In the genomic region with DNA sequence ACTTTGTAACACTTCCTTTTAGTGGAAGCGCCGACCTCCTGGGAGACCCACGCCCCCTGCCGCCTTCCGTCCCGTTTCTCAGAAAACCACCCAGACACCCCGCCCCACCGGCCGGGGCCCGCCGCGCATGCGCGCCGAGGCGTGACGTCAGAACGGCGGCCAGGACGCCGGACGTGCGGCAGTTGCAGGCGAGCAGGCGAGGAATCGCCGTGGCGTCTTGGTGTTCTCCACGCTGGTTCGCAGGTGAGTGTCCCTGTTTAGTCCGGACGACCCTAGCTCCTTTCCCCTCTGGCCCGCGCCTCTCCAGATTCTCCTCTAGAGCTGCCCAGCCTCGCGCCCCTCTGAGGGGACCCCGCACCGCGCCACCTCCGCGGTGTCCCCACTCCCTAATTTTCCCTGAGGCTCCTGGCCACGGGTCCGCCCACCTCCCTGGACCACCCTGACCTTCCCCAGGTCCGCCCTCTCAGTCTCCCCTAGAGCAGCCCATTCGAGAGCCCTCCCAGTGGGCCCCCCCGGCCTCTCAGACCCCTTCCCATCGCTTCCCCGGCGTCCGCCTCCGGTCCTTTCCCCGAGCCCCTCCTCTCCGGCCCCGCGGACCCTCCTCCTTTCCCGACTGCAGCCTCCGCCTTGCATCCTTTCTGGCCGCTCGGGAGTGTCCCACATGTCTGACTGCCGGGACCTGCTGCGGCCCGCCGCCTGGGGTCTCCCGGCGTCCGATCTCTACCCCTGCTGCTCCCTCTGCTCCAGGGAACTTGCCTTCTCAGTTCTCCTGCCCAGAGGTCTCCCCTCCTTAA, we compare ENCODE assay signal across 1 cellular context.
TF ChIP-seq lines count a peak whose summit lies in the region.

A gene with protein sequence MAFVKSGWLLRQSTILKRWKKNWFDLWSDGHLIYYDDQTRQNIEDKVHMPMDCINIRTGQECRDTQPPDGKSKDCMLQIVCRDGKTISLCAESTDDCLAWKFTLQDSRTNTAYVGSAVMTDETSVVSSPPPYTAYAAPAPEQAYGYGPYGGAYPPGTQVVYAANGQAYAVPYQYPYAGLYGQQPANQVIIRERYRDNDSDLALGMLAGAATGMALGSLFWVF (plus strand): TSS at position 181 of the 794 bp plus-strand sequence. CDS start 15,606 bp downstream, outside the sequence.

TF ChIP-seq in HepG2, 621 proteins besides CTCF, POLR2A, EP300 and RAD21 (continued from another document and continues in another):
- TF ChIP-seq, protein P1, sequence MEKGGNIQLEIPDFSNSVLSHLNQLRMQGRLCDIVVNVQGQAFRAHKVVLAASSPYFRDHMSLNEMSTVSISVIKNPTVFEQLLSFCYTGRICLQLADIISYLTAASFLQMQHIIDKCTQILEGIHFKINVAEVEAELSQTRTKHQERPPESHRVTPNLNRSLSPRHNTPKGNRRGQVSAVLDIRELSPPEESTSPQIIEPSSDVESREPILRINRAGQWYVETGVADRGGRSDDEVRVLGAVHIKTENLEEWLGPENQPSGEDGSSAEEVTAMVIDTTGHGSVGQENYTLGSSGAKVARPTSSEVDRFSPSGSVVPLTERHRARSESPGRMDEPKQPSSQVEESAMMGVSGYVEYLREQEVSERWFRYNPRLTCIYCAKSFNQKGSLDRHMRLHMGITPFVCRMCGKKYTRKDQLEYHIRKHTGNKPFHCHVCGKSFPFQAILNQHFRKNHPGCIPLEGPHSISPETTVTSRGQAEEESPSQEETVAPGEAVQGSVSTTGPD (CRISPR knock-in tag; IDR thresholded peaks at IDR 0.05): peak; percentile 57; the same call in 1 of the 2 replicates
- TF ChIP-seq BRCA1 (CRISPR knock-in tag; IDR thresholded peaks at IDR 0.05) (no peak), ZNF678 (CRISPR knock-in tag; IDR thresholded peaks at IDR 0.05) (0 out of 2 replicates have a peak, but pooled peaks have one; percentile 53), CHD2 (IDR thresholded peaks at IDR 0.05; ENCODE audit: low read depth, low read length) (no peak), YEATS2 (CRISPR knock-in tag; IDR thresholded peaks at IDR 0.05; ENCODE audit: borderline replicate concordance) (peak; percentile 72; the same call in 1 of the 2 replicates), GABPA (IDR thresholded peaks at IDR 0.05; ENCODE audit: low read depth, low read length) (0 out of 2 replicates have a peak, but pooled peaks have one; percentile 12), GABPA (CRISPR knock-in tag; IDR thresholded peaks at IDR 0.05; ENCODE audit: low read depth) (no peak), ZNF282 (IDR thresholded peaks at IDR 0.05; ENCODE audit: partially characterized antibody) (no peak), KLF12 (CRISPR knock-in tag; IDR thresholded peaks at IDR 0.05; ENCODE audit: borderline replicate concordance) (no peak), ZFP1 (CRISPR knock-in tag; IDR thresholded peaks at IDR 0.05) (no peak), ZNF878 (CRISPR knock-in tag; IDR thresholded peaks at IDR 0.05) (0 out of 2 replicates have a peak, but pooled peaks have one; percentile 44), SP140L (CRISPR knock-in tag; IDR thresholded peaks at IDR 0.05; ENCODE audit: borderline replicate concordance) (no peak), PRPF4 (IDR thresholded peaks at IDR 0.05; ENCODE audit: low read depth, low read length, poor library complexity, severe bottlenecking) (no peak), CHCHD3 (CRISPR knock-in tag; IDR thresholded peaks at IDR 0.05) (no peak), RFXANK (CRISPR knock-in tag; IDR thresholded peaks at IDR 0.05) (no peak), CBX2 (IDR thresholded peaks at IDR 0.05; ENCODE audit: low read depth, low read length) (no peak), CBX2 (CRISPR knock-in tag; IDR thresholded peaks at IDR 0.05; ENCODE audit: low read depth) (no peak), HDAC1 (CRISPR knock-in tag; IDR thresholded peaks at IDR 0.05) (peak; percentile 62; the same call in 1 of the 2 replicates), RXRB (CRISPR knock-in tag; IDR thresholded peaks at IDR 0.05; ENCODE audit: borderline replicate concordance) (peak; percentile 40; the same call in 1 of the 2 replicates), NR2F1 (CRISPR knock-in tag; IDR thresholded peaks at IDR 0.05) (no peak), TEAD3 (CRISPR knock-in tag; optimal IDR thresholded peaks at IDR 0.05; ENCODE audit: borderline replicate concordance) (peak; percentile 14), ZNF34 (CRISPR knock-in tag; IDR thresholded peaks at IDR 0.05; ENCODE audit: borderline replicate concordance) (no peak), CHD4 (IDR thresholded peaks at IDR 0.05; ENCODE audit: borderline replicate concordance, low read length) (no peak), ZZZ3 (CRISPR knock-in tag; IDR thresholded peaks at IDR 0.05; ENCODE audit: borderline replicate concordance) (0 out of 2 replicates have a peak, but pooled peaks have one; percentile 76), ZNF136 (CRISPR knock-in tag; IDR thresholded peaks at IDR 0.05; ENCODE audit: low read depth) (peak; percentile 7; the same call in 1 of the 2 replicates), POGZ (CRISPR knock-in tag; IDR thresholded peaks at IDR 0.05) (peak; percentile 21; the same call in 1 of the 2 replicates), ARHGAP35 (CRISPR knock-in tag; IDR thresholded peaks at IDR 0.05; ENCODE audit: borderline replicate concordance) (no peak)
- TF ChIP-seq, protein P2, sequence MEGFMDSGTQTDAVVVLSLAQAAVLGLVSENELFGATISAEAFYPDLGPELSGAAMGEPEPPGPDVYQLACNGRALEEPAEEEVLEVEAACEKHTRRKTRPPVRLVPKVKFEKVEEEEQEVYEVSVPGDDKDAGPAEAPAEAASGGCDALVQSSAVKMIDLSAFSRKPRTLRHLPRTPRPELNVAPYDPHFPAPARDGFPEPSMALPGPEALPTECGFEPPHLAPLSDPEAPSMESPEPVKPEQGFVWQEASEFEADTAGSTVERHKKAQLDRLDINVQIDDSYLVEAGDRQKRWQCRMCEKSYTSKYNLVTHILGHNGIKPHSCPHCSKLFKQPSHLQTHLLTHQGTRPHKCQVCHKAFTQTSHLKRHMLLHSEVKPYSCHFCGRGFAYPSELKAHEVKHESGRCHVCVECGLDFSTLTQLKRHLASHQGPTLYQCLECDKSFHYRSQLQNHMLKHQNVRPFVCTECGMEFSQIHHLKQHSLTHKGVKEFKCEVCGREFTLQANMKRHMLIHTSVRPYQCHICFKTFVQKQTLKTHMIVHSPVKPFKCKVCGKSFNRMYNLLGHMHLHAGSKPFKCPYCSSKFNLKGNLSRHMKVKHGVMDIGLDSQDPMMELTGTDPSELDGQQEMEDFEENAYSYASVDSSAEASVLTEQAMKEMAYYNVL (CRISPR knock-in tag; IDR thresholded peaks at IDR 0.05; ENCODE audit: borderline replicate concordance): peak; percentile 26; the same call in 1 of the 2 replicates
- TF ChIP-seq, protein P3, sequence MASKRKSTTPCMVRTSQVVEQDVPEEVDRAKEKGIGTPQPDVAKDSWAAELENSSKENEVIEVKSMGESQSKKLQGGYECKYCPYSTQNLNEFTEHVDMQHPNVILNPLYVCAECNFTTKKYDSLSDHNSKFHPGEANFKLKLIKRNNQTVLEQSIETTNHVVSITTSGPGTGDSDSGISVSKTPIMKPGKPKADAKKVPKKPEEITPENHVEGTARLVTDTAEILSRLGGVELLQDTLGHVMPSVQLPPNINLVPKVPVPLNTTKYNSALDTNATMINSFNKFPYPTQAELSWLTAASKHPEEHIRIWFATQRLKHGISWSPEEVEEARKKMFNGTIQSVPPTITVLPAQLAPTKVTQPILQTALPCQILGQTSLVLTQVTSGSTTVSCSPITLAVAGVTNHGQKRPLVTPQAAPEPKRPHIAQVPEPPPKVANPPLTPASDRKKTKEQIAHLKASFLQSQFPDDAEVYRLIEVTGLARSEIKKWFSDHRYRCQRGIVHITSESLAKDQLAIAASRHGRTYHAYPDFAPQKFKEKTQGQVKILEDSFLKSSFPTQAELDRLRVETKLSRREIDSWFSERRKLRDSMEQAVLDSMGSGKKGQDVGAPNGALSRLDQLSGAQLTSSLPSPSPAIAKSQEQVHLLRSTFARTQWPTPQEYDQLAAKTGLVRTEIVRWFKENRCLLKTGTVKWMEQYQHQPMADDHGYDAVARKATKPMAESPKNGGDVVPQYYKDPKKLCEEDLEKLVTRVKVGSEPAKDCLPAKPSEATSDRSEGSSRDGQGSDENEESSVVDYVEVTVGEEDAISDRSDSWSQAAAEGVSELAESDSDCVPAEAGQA (IDR thresholded peaks at IDR 0.05; ENCODE audit: low read depth): peak; percentile 76
- TF ChIP-seq, protein P3 (CRISPR knock-in tag; IDR thresholded peaks at IDR 0.05; ENCODE audit: borderline replicate concordance): no peak
- TF ChIP-seq, protein P4, sequence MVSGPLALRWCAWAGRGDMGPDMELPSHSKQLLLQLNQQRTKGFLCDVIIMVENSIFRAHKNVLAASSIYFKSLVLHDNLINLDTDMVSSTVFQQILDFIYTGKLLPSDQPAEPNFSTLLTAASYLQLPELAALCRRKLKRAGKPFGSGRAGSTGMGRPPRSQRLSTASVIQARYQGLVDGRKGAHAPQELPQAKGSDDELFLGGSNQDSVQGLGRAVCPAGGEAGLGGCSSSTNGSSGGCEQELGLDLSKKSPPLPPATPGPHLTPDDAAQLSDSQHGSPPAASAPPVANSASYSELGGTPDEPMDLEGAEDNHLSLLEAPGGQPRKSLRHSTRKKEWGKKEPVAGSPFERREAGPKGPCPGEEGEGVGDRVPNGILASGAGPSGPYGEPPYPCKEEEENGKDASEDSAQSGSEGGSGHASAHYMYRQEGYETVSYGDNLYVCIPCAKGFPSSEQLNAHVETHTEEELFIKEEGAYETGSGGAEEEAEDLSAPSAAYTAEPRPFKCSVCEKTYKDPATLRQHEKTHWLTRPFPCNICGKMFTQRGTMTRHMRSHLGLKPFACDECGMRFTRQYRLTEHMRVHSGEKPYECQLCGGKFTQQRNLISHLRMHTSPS (CRISPR knock-in tag; IDR thresholded peaks at IDR 0.05; ENCODE audit: low read depth): no peak
- TF ChIP-seq, protein P5, sequence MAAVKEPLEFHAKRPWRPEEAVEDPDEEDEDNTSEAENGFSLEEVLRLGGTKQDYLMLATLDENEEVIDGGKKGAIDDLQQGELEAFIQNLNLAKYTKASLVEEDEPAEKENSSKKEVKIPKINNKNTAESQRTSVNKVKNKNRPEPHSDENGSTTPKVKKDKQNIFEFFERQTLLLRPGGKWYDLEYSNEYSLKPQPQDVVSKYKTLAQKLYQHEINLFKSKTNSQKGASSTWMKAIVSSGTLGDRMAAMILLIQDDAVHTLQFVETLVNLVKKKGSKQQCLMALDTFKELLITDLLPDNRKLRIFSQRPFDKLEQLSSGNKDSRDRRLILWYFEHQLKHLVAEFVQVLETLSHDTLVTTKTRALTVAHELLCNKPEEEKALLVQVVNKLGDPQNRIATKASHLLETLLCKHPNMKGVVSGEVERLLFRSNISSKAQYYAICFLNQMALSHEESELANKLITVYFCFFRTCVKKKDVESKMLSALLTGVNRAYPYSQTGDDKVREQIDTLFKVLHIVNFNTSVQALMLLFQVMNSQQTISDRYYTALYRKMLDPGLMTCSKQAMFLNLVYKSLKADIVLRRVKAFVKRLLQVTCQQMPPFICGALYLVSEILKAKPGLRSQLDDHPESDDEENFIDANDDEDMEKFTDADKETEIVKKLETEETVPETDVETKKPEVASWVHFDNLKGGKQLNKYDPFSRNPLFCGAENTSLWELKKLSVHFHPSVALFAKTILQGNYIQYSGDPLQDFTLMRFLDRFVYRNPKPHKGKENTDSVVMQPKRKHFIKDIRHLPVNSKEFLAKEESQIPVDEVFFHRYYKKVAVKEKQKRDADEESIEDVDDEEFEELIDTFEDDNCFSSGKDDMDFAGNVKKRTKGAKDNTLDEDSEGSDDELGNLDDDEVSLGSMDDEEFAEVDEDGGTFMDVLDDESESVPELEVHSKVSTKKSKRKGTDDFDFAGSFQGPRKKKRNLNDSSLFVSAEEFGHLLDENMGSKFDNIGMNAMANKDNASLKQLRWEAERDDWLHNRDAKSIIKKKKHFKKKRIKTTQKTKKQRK (IDR thresholded peaks at IDR 0.05; ENCODE audit: low read length): no peak
- TF ChIP-seq, protein P6, sequence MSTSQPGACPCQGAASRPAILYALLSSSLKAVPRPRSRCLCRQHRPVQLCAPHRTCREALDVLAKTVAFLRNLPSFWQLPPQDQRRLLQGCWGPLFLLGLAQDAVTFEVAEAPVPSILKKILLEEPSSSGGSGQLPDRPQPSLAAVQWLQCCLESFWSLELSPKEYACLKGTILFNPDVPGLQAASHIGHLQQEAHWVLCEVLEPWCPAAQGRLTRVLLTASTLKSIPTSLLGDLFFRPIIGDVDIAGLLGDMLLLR (CRISPR knock-in tag; IDR thresholded peaks at IDR 0.05): peak; percentile 76
- TF ChIP-seq, protein P7, sequence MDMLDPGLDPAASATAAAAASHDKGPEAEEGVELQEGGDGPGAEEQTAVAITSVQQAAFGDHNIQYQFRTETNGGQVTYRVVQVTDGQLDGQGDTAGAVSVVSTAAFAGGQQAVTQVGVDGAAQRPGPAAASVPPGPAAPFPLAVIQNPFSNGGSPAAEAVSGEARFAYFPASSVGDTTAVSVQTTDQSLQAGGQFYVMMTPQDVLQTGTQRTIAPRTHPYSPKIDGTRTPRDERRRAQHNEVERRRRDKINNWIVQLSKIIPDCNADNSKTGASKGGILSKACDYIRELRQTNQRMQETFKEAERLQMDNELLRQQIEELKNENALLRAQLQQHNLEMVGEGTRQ (IDR thresholded peaks at IDR 0.05; ENCODE audit: low read depth, low read length): no peak
- TF ChIP-seq, protein P7 (CRISPR knock-in tag; IDR thresholded peaks at IDR 0.05; ENCODE audit: borderline replicate concordance): no peak
